Comparison of ENCODE assay signal across 8 cellular contexts in genomic region chr4:56757270-56757746, GRCh38.
DNase-seq lines count a peak whose midpoint lies in the region; ATAC-seq and TF ChIP-seq lines count a peak whose summit lies in the region.

No MANE protein-coding gene starts in this region.

- no peak overlapping the region for H3K23ac ChIP-seq in H9 (ENCODE audit: insufficient read length, low read depth, low read length)

- H3K27me3 ChIP-seq in H9 (ENCODE audit: insufficient read depth, low read length) = no peaks in the 10 kb centered on the region

- no peak overlapping the region for H3K9ac ChIP-seq in H9 (ENCODE audit: extremely low read depth, insufficient read length, low read length)

- no peak overlapping the region for H2BK120ac ChIP-seq in H9 (ENCODE audit: low read depth, low read length, poor library complexity, severe bottlenecking)

- WGBS in H9 (ENCODE audit: extremely low coverage, insufficient read length, low lambda C conversion rate) = no CpG with 5 or more reads among the region's 5 CpGs

- no peak overlapping the region for H3K27ac ChIP-seq in H9 (ENCODE audit: insufficient read length, low read depth, low read length)

- H3K23me2 ChIP-seq in H9 (ENCODE audit: insufficient read length, low read depth, low read length, poor library complexity, severe bottlenecking) = no peaks in the 10 kb centered on the region

- H2BK5ac ChIP-seq in H9 (ENCODE audit: insufficient read length, low read length) = no peak overlapping the region

- H2BK15ac ChIP-seq in H9 (ENCODE audit: low read depth, low read length) = no peak overlapping the region

- peak overlapping the region; percentile 44; the same call in 1 of the 2 replicates for H3K4me3 ChIP-seq in Jurkat, Clone E6-1 (ENCODE audit: low read length)

- H3K9me3 Mint-ChIP-seq in activated naive CD4-positive, alpha-beta T cell treated with anti-CD3 and anti-CD28 coated beads, Interleukin-2, amount 10 ng/mL, durations not matched to agents 7 days and 5 days = no peaks in the 10 kb centered on the region
- no peaks in the 10 kb centered on the region for H3K9me3 Mint-ChIP-seq in H9

- H3K4ac ChIP-seq in H9 (ENCODE audit: low read depth, low read length) = no peak overlapping the region

- no peak for TF ChIP-seq CTCF in H9 (conservative IDR thresholded peaks at IDR 0.05)

- peaks cover 48% of the 10 kb centered on the region for H3K4me1 Mint-ChIP-seq in activated naive CD4-positive, alpha-beta T cell treated with anti-CD3 and anti-CD28 coated beads, Interleukin-2, amount 10 ng/mL, durations not matched to agents 7 days and 5 days
- H3K4me1 Mint-ChIP-seq in H9 = peaks cover 32 to 40% of the 10 kb centered on the region in 2 experiments

- no peak overlapping the region; the same call in 1 of the 2 replicates for H3K14ac ChIP-seq in H9 (ENCODE audit: insufficient read depth, low read length)

- no peak overlapping the region for H2AK5ac ChIP-seq in H9 (ENCODE audit: insufficient read length, low read length)

- H3K79me1 ChIP-seq in H9 (ENCODE audit: insufficient read depth, low read depth, low read length, poor library complexity, severe bottlenecking) = no peaks in the 10 kb centered on the region

- H3K79me2 ChIP-seq in H9 (ENCODE audit: insufficient read depth, low read length) = no peaks in the 10 kb centered on the region

- no peak overlapping the region for H2BK12ac ChIP-seq in H9 (ENCODE audit: insufficient read length, low read depth, low read length)

- ATAC-seq in GM21786 (IDR thresholded peaks at IDR 0.05; ENCODE audit: unreplicated experiment) = peak; percentile 33

- H3K4me3 Mint-ChIP-seq in activated naive CD4-positive, alpha-beta T cell treated with anti-CD3 and anti-CD28 coated beads, Interleukin-2, amount 10 ng/mL, durations not matched to agents 7 days and 5 days = peak overlapping the region; percentile 67
- H3K4me3 Mint-ChIP-seq in H9 = no peak overlapping the region

- H3K4me1 ChIP-seq in H9 (ENCODE audit: insufficient read depth, low read length) = peaks cover 12% of the 10 kb centered on the region; the same call in 1 of the 2 replicates

- no peak overlapping the region for H4K91ac ChIP-seq in H9 (ENCODE audit: insufficient read length, low read depth, low read length)

- H4K20me1 ChIP-seq in H9 (ENCODE audit: control insufficient read depth, insufficient read depth, insufficient read length) = no peaks in the 10 kb centered on the region

- no peak overlapping the region for H4K8ac ChIP-seq in H9 (replicated peaks; ENCODE audit: insufficient read length, low read depth, low read length)

- no peak overlapping the region for H2BK20ac ChIP-seq in H9 (ENCODE audit: low read depth, low read length, poor library complexity, severe bottlenecking)

- H2AFZ ChIP-seq in H9 (ENCODE audit: low read length) = no peak overlapping the region

- H3K9me3 ChIP-seq in H9 (ENCODE audit: control insufficient read depth, low read depth, low read length) = no peaks in the 10 kb centered on the region

- H3T11ph ChIP-seq in H9 (ENCODE audit: low read length) = no peak overlapping the region

- CTCF ChIA-PET in activated naive CD4-positive, alpha-beta T cell treated with anti-CD3 and anti-CD28 coated beads, Interleukin-2, amount 10 ng/mL, durations not matched to agents 7 days and 5 days (lab: Charles Lee) = interaction anchor here (1.1 to 1.6 kb wide), 3 partner anchors 41 to 79 kb away, joined by 3 to 6 read pairs (median 5); no protein-coding TSS in a partner anchor

- H3K27ac Mint-ChIP-seq in activated naive CD4-positive, alpha-beta T cell treated with anti-CD3 and anti-CD28 coated beads, Interleukin-2, amount 10 ng/mL, durations not matched to agents 7 days and 5 days = peak overlapping the region; percentile 99
- no peak overlapping the region for H3K27ac Mint-ChIP-seq in H9

- no peak overlapping the region for H3K56ac ChIP-seq in H9 (ENCODE audit: insufficient read length, low read depth, low read length)

- H3K18ac ChIP-seq in H9 (ENCODE audit: insufficient read length, low read depth, low read length) = no peak overlapping the region

- peaks cover 13% of the 10 kb centered on the region for H3K27me3 Mint-ChIP-seq in activated naive CD4-positive, alpha-beta T cell treated with anti-CD3 and anti-CD28 coated beads, Interleukin-2, amount 10 ng/mL, durations not matched to agents 7 days and 5 days
- H3K27me3 Mint-ChIP-seq in H9 (ENCODE audit: low read depth) = peaks cover 2% of the 10 kb centered on the region; the same call in 1 of the 2 replicates

- H3K4me2 ChIP-seq in H9 (ENCODE audit: insufficient read depth, insufficient read length, low read length) = no peak overlapping the region

- DNase-seq in GM03348 (ENCODE audit: low spot score) = peak; percentile 74
- no peak for DNase-seq in Jurkat, Clone E6-1 (ENCODE audit: low read depth, low spot score)
- peak; percentile 56 for DNase-seq in activated naive CD4-positive, alpha-beta T cell treated with anti-CD3 and anti-CD28 coated beads, Interleukin-2, amount 10 ng/mL, durations not matched to agents 7 days and 5 days
- DNase-seq in kidney tubule cell (ENCODE audit: low spot score) = peak; percentile 72
- DNase-seq in foreskin melanocyte = no peak
- DNase-seq in H9 = no peak
- DNase-seq in putamen (ENCODE audit: low spot score) = no peak

- H3K36me3 Mint-ChIP-seq in activated naive CD4-positive, alpha-beta T cell treated with anti-CD3 and anti-CD28 coated beads, Interleukin-2, amount 10 ng/mL, durations not matched to agents 7 days and 5 days = no peaks in the 10 kb centered on the region
- no peaks in the 10 kb centered on the region for H3K36me3 Mint-ChIP-seq in H9 (ENCODE audit: insufficient read depth in 1 of 3, low read depth in 3 of 3)

- H4K5ac ChIP-seq in H9 (ENCODE audit: insufficient read length, low read depth, low read length) = no peak overlapping the region

Comparison
In these comparisons a context has a peak if more than half of its experiments do, and no peak if none do; other contexts are left out.
1. DNase-seq: peak in GM03348 (single experiment), activated naive CD4-positive, alpha-beta T cell treated with anti-CD3 and anti-CD28 coated beads, Interleukin-2, amount 10 ng/mL, durations not matched to agents 7 days and 5 days (single experiment) and kidney tubule cell (single experiment); none in Jurkat, Clone E6-1 (single experiment), foreskin melanocyte (single experiment), H9 (single experiment) and putamen (single experiment).